ENCODE assay signal across 8 cellular contexts in genomic region chr2:97871096-97871780, GRCh38.
A peak's percentile ranks its signal among the peaks of the same experiment; 100 is the strongest.
DNase-seq lines count a peak whose midpoint lies in the region; ATAC-seq lines count a peak whose summit lies in the region.

No MANE protein-coding gene starts in this region.

- intact Hi-C loops in activated naive CD4-positive, alpha-beta T cell treated with anti-CD3 and anti-CD28 coated beads for 36 hours (cut with micrococcal nuclease) = no loop called here

- no peaks in the 10 kb centered on the region for H3K27me3 Mint-ChIP-seq in activated T-cell treated with anti-CD3 and anti-CD28 coated beads, Interleukin-2, amount 50 U/mL, for 72 hours (ENCODE audit: low read depth)
- no peaks in the 10 kb centered on the region for H3K27me3 Mint-ChIP-seq in activated T-cell treated with anti-CD3 and anti-CD28 coated beads, Interleukin-2, amount 50 U/mL, for 24 hours
- H3K27me3 Mint-ChIP-seq in activated naive CD4-positive, alpha-beta T cell treated with anti-CD3 and anti-CD28 coated beads for 36 hours (ENCODE audit: low read depth) = no peaks in the 10 kb centered on the region

- ATAC-seq in activated T-cell treated with anti-CD3 and anti-CD28 coated beads, Interleukin-2, amount 50 U/mL, for 72 hours (replicated peaks in 1 of 2) = no peak
- ATAC-seq in stimulated activated effector memory CD8-positive, alpha-beta T cell treated with anti-CD3 and anti-CD28 coated beads, Interleukin-12 subunit alpha, Interleukin-12 subunit beta, amount 100 ng/mL, for 72 hours = no peak
- ATAC-seq in HG03045 (IDR thresholded peaks at IDR 0.05; ENCODE audit: unreplicated experiment) (no peak), GM21529 (IDR thresholded peaks at IDR 0.05; ENCODE audit: unreplicated experiment) (no peak)

- peaks cover 30% of the 10 kb centered on the region for H3K4me1 Mint-ChIP-seq in activated T-cell treated with anti-CD3 and anti-CD28 coated beads, Interleukin-2, amount 50 U/mL, for 72 hours (ENCODE audit: low read depth)
- H3K4me1 Mint-ChIP-seq in activated T-cell treated with anti-CD3 and anti-CD28 coated beads, Interleukin-2, amount 50 U/mL, for 24 hours (ENCODE audit: low read depth) = peaks cover 49% of the 10 kb centered on the region
- peaks cover 57% of the 10 kb centered on the region for H3K4me1 Mint-ChIP-seq in stimulated activated effector memory CD8-positive, alpha-beta T cell treated with anti-CD3 and anti-CD28 coated beads, Interleukin-12 subunit alpha, Interleukin-12 subunit beta, amount 100 ng/mL, for 72 hours
- H3K4me1 Mint-ChIP-seq in activated naive CD4-positive, alpha-beta T cell treated with anti-CD3 and anti-CD28 coated beads for 36 hours (ENCODE audit: low read depth) = peaks cover 44% of the 10 kb centered on the region

- H3K9me3 Mint-ChIP-seq in activated T-cell treated with anti-CD3 and anti-CD28 coated beads, Interleukin-2, amount 50 U/mL, for 72 hours = peaks cover under 1 to 2% of the 10 kb centered on the region in 2 donors
- peaks cover 2% of the 10 kb centered on the region for H3K9me3 Mint-ChIP-seq in activated T-cell treated with anti-CD3 and anti-CD28 coated beads, Interleukin-2, amount 50 U/mL, for 24 hours
- no peaks in the 10 kb centered on the region for H3K9me3 Mint-ChIP-seq in stimulated activated effector memory CD8-positive, alpha-beta T cell treated with anti-CD3 and anti-CD28 coated beads, Interleukin-12 subunit alpha, Interleukin-12 subunit beta, amount 100 ng/mL, for 72 hours
- H3K9me3 Mint-ChIP-seq in activated naive CD4-positive, alpha-beta T cell treated with anti-CD3 and anti-CD28 coated beads for 36 hours = peaks cover 9% of the 10 kb centered on the region

- H3K36me3 Mint-ChIP-seq in activated T-cell treated with anti-CD3 and anti-CD28 coated beads, Interleukin-2, amount 50 U/mL, for 72 hours (ENCODE audit: insufficient read depth in 2 of 2) = peaks cover 2 to 9% of the 10 kb centered on the region in 2 donors
- H3K36me3 Mint-ChIP-seq in activated T-cell treated with anti-CD3 and anti-CD28 coated beads, Interleukin-2, amount 50 U/mL, for 24 hours (ENCODE audit: low read depth) = peaks cover 6% of the 10 kb centered on the region
- no peaks in the 10 kb centered on the region for H3K36me3 Mint-ChIP-seq in stimulated activated effector memory CD8-positive, alpha-beta T cell treated with anti-CD3 and anti-CD28 coated beads, Interleukin-12 subunit alpha, Interleukin-12 subunit beta, amount 100 ng/mL, for 72 hours
- peaks cover 5% of the 10 kb centered on the region for H3K36me3 Mint-ChIP-seq in activated naive CD4-positive, alpha-beta T cell treated with anti-CD3 and anti-CD28 coated beads for 36 hours (ENCODE audit: low read depth)

- DNase-seq in activated T-cell treated with anti-CD3 and anti-CD28 coated beads, Interleukin-2, amount 50 U/mL, for 72 hours = no peak
- no peak for DNase-seq in activated T-cell treated with anti-CD3 and anti-CD28 coated beads, Interleukin-2, amount 50 U/mL, for 24 hours
- peak; percentile 39 for DNase-seq in RKO (ENCODE audit: low spot score)
- DNase-seq in fibroblast of peridontal ligament (ENCODE audit: extremely low read depth) = peak; percentile 81
- DNase-seq in stimulated activated effector memory CD8-positive, alpha-beta T cell treated with anti-CD3 and anti-CD28 coated beads, Interleukin-12 subunit alpha, Interleukin-12 subunit beta, amount 100 ng/mL, for 72 hours (ENCODE audit: low spot score in 2 of 2) = no peak
- DNase-seq in activated naive CD4-positive, alpha-beta T cell treated with anti-CD3 and anti-CD28 coated beads for 36 hours = no peak

- H3K4me3 Mint-ChIP-seq in activated T-cell treated with anti-CD3 and anti-CD28 coated beads, Interleukin-2, amount 50 U/mL, for 72 hours = peak overlapping the region in 1 of 2 donors; percentile 70
- no peak overlapping the region for H3K4me3 Mint-ChIP-seq in activated T-cell treated with anti-CD3 and anti-CD28 coated beads, Interleukin-2, amount 50 U/mL, for 24 hours
- H3K4me3 Mint-ChIP-seq in stimulated activated effector memory CD8-positive, alpha-beta T cell treated with anti-CD3 and anti-CD28 coated beads, Interleukin-12 subunit alpha, Interleukin-12 subunit beta, amount 100 ng/mL, for 72 hours = peak overlapping the region; percentile 17
- no peak overlapping the region for H3K4me3 Mint-ChIP-seq in activated naive CD4-positive, alpha-beta T cell treated with anti-CD3 and anti-CD28 coated beads for 36 hours

- H3K27ac Mint-ChIP-seq in activated T-cell treated with anti-CD3 and anti-CD28 coated beads, Interleukin-2, amount 50 U/mL, for 72 hours = peak overlapping the region; percentile 15
- H3K27ac Mint-ChIP-seq in activated T-cell treated with anti-CD3 and anti-CD28 coated beads, Interleukin-2, amount 50 U/mL, for 24 hours = no peak overlapping the region
- H3K27ac Mint-ChIP-seq in stimulated activated effector memory CD8-positive, alpha-beta T cell treated with anti-CD3 and anti-CD28 coated beads, Interleukin-12 subunit alpha, Interleukin-12 subunit beta, amount 100 ng/mL, for 72 hours = no peak overlapping the region
- H3K27ac Mint-ChIP-seq in activated naive CD4-positive, alpha-beta T cell treated with anti-CD3 and anti-CD28 coated beads for 36 hours = no peak overlapping the region

- CTCF ChIA-PET in activated naive CD4-positive, alpha-beta T cell treated with anti-CD3 and anti-CD28 coated beads for 36 hours (lab: Charles Lee) = interaction anchor here (2.3 kb wide), 1 partner anchor 65 kb away, joined by 8 read pairs; no protein-coding TSS in a partner anchor

Comparison
In these comparisons a context has a peak if more than half of its experiments do, and no peak if none do; other contexts are left out.
1. DNase-seq: peak in RKO (single experiment) and fibroblast of peridontal ligament (single experiment); none in activated T-cell treated with anti-CD3 and anti-CD28 coated beads, Interleukin-2, amount 50 U/mL, for 72 hours (0 of 2), activated T-cell treated with anti-CD3 and anti-CD28 coated beads, Interleukin-2, amount 50 U/mL, for 24 hours (single experiment), stimulated activated effector memory CD8-positive, alpha-beta T cell treated with anti-CD3 and anti-CD28 coated beads, Interleukin-12 subunit alpha, Interleukin-12 subunit beta, amount 100 ng/mL, for 72 hours (0 of 2) and activated naive CD4-positive, alpha-beta T cell treated with anti-CD3 and anti-CD28 coated beads for 36 hours (single experiment).